Comparison of ENCODE assay signal across 29 cellular contexts in genomic region chr19:33727331-33728028, GRCh38.
DNase-seq lines count a peak whose midpoint lies in the region; ATAC-seq and TF ChIP-seq lines count a peak whose summit lies in the region.
"Had no signal": no experiment of that assay in that cellular context is flagged by ENCODE, and none has a peak within 500 bp of the region (broad histone marks: within the 10 kb centered on the region; RNA-seq: fewer than 3 reads in every experiment).

No MANE protein-coding gene starts in this region.

- H3K36me3 ChIP-seq in spleen = no peaks in the 10 kb centered on the region
- H3K36me3 ChIP-seq: esophagus squamous epithelium, neutrophil, uterus had no signal

- 82 to 87% (median 83%) methylated on average over 23 to 24 of the region's 24 CpGs for WGBS in spleen, 5 donors

- H3K27ac Mint-ChIP-seq in activated naive CD4-positive, alpha-beta T cell treated with anti-CD3 and anti-CD28 coated beads, Interleukin-2, amount 50 U/mL, for 72 hours = no peak overlapping the region
- no peak overlapping the region for H3K27ac Mint-ChIP-seq in activated CD4-positive, alpha-beta T cell treated with anti-CD3 and anti-CD28 coated beads, Interleukin-2, amount 10 ng/mL, durations not matched to agents 7 days and 5 days
- H3K27ac Mint-ChIP-seq: activated CD8-positive, alpha-beta T cell treated with anti-CD3 and anti-CD28 coated beads, Interleukin-2, amount 10 ng/mL, durations not matched to agents 7 days and 5 days; activated naive CD8-positive, alpha-beta T cell treated with anti-CD3 and anti-CD28 coated beads, Interleukin-2, amount 10 ng/mL, durations not matched to agents 7 days and 5 days; activated T-helper 2 cell treated with anti-CD3 and anti-CD28 coated beads, Interferon-gamma antibody, Interleukin-2, Interleukin-4, amounts not matched to agents 10 μg/mL and 5 μg/mL and 100 μg/mL, durations not matched to agents 14 hours and 24 hours and 36 hours had no signal

- H3K9me3 ChIP-seq in spleen = peaks cover 0 to 20% (median 10%) of the 10 kb centered on the region in 8 donors
- H3K9me3 ChIP-seq: esophagus squamous epithelium, neutrophil, testis, uterus had no signal

- no peak overlapping the region for H3K4me3 ChIP-seq in spleen
- H3K4me3 ChIP-seq: esophagus squamous epithelium, SK-N-MC, testis, uterus had no signal

- POLR2A ChIA-PET in activated CD4-positive, alpha-beta T cell treated with anti-CD3 and anti-CD28 coated beads, Interleukin-2, amount 10 ng/mL, durations not matched to agents 7 days and 5 days (lab: Charles Lee) = no interaction called here

- no peaks in the 10 kb centered on the region for H3K36me3 Mint-ChIP-seq in activated naive CD4-positive, alpha-beta T cell treated with anti-CD3 and anti-CD28 coated beads, Interleukin-2, amount 50 U/mL, for 72 hours
- H3K36me3 Mint-ChIP-seq in activated CD4-positive, alpha-beta T cell treated with anti-CD3 and anti-CD28 coated beads, Interleukin-2, amount 10 ng/mL, durations not matched to agents 7 days and 5 days (ENCODE audit: low read depth) = no peaks in the 10 kb centered on the region
- H3K36me3 Mint-ChIP-seq: activated naive CD8-positive, alpha-beta T cell treated with anti-CD3 and anti-CD28 coated beads, Interleukin-2, amount 10 ng/mL, durations not matched to agents 7 days and 5 days; CD4-positive, CD25-positive, alpha-beta regulatory T cell had no signal

- CTCF ChIA-PET in activated CD4-positive, alpha-beta T cell treated with anti-CD3 and anti-CD28 coated beads, Interleukin-2, amount 10 ng/mL, durations not matched to agents 7 days and 5 days (lab: Charles Lee) = no interaction called here

- H3K4me1 Mint-ChIP-seq in activated CD4-positive, alpha-beta T cell treated with anti-CD3 and anti-CD28 coated beads, Interleukin-2, amount 10 ng/mL, durations not matched to agents 7 days and 5 days = no peaks in the 10 kb centered on the region
- H3K4me1 Mint-ChIP-seq: activated naive CD8-positive, alpha-beta T cell treated with anti-CD3 and anti-CD28 coated beads, Interleukin-2, amount 10 ng/mL, durations not matched to agents 7 days and 5 days; CD4-positive, CD25-positive, alpha-beta regulatory T cell had no signal

- TF ChIP-seq POLR2A in spleen (IDR thresholded peaks at IDR 0.05) = no peak

- peaks cover 0 to 32% (median 0%) of the 10 kb centered on the region in 7 donors for H3K27me3 ChIP-seq in spleen (replicated peaks in 1 of 7)
- H3K27me3 ChIP-seq: neutrophil, testis, uterus had no signal

- no peak overlapping the region for H3K27ac ChIP-seq in spleen
- H3K27ac ChIP-seq: esophagus squamous epithelium, HL-60, neutrophil, RWPE1, SK-N-MC, testis, uterus had no signal

- TF ChIP-seq CTCF in spleen (IDR thresholded peaks at IDR 0.05 in 8 of 11, conservative IDR thresholded peaks at IDR 0.05 in 3 of 11) = no peak

- no peak for ATAC-seq in activated naive CD4-positive, alpha-beta T cell treated with anti-CD3 and anti-CD28 coated beads, Interleukin-2, amount 50 U/mL, for 72 hours
- ATAC-seq: activated CD8-positive, alpha-beta T cell treated with anti-CD3 and anti-CD28 coated beads, Interleukin-2, amount 10 ng/mL, durations not matched to agents 7 days and 5 days had no signal

- H3K4me1 ChIP-seq in spleen = no peaks in the 10 kb centered on the region
- H3K4me1 ChIP-seq: esophagus squamous epithelium, testis, uterus had no signal

- intact Hi-C loops in spleen (cut with DNase I; ENCODE audit: low total_unique reads) = no loop called here

- H3K4me3 Mint-ChIP-seq in activated CD4-positive, alpha-beta T cell treated with anti-CD3 and anti-CD28 coated beads, Interleukin-2, amount 10 ng/mL, durations not matched to agents 7 days and 5 days = no peak overlapping the region
- H3K4me3 Mint-ChIP-seq: activated CD8-positive, alpha-beta T cell treated with anti-CD3 and anti-CD28 coated beads, Interleukin-2, amount 10 ng/mL, durations not matched to agents 7 days and 5 days; activated naive CD8-positive, alpha-beta T cell treated with anti-CD3 and anti-CD28 coated beads, Interleukin-2, amount 10 ng/mL, durations not matched to agents 7 days and 5 days had no signal

- DNase-seq in NCI-H2171 treated with DMSO at 0.1 percent for 48 hours (lab: John Stamatoyannopoulos, UW) = peak; percentile 66
- no peak for DNase-seq in NCI-H2171 (lab: John Stamatoyannopoulos, UW)
- peak; percentile 37 for DNase-seq in NCI-H1694 treated with DMSO at 0.1 percent for 48 hours (lab: John Stamatoyannopoulos, UW)
- peak; percentile 50 for DNase-seq in cerebellum (ENCODE audit: low spot score)
- peak; percentile 43 for DNase-seq in spleen
- no peak for DNase-seq in activated naive CD4-positive, alpha-beta T cell treated with anti-CD3 and anti-CD28 coated beads, Interleukin-2, amount 50 U/mL, for 72 hours (ENCODE audit: low spot score in 2 of 2)
- no peak for DNase-seq in GM19238 (ENCODE audit: insufficient read length, low spot score)
- no peak for DNase-seq in activated CD4-positive, alpha-beta T cell treated with anti-CD3 and anti-CD28 coated beads, Interleukin-2, amount 10 ng/mL, durations not matched to agents 7 days and 5 days
- DNase-seq: activated CD4-positive, alpha-beta T cell treated with anti-CD3 and anti-CD28 coated beads for 1 hour; activated CD8-positive, alpha-beta T cell treated with anti-CD3 and anti-CD28 coated beads, Interleukin-2, amount 10 ng/mL, durations not matched to agents 7 days and 5 days; activated naive CD8-positive, alpha-beta T cell treated with anti-CD3 and anti-CD28 coated beads, Interleukin-2, amount 10 ng/mL, durations not matched to agents 7 days and 5 days; CD4-positive, CD25-positive, alpha-beta regulatory T cell; central memory CD4-positive, alpha-beta T cell; dermis blood vessel endothelial cell; esophagus squamous epithelium; HCEC 1CT; mesendoderm; MV-4-11; NCI-H1930; NCI-H82; stimulated activated naive CD4-positive, alpha-beta T cell treated with Interleukin-2 at 50 U/mL for 16 hours; T-helper 2 cell; testis; uterus had no signal

- H3K27me3 Mint-ChIP-seq in activated CD4-positive, alpha-beta T cell treated with anti-CD3 and anti-CD28 coated beads, Interleukin-2, amount 10 ng/mL, durations not matched to agents 7 days and 5 days = no peaks in the 10 kb centered on the region
- H3K27me3 Mint-ChIP-seq: activated naive CD8-positive, alpha-beta T cell treated with anti-CD3 and anti-CD28 coated beads, Interleukin-2, amount 10 ng/mL, durations not matched to agents 7 days and 5 days had no signal

- no peaks in the 10 kb centered on the region for H3K9me3 Mint-ChIP-seq in activated naive CD4-positive, alpha-beta T cell treated with anti-CD3 and anti-CD28 coated beads, Interleukin-2, amount 50 U/mL, for 72 hours
- H3K9me3 Mint-ChIP-seq in activated CD4-positive, alpha-beta T cell treated with anti-CD3 and anti-CD28 coated beads, Interleukin-2, amount 10 ng/mL, durations not matched to agents 7 days and 5 days = peaks cover under 1% of the 10 kb centered on the region
- H3K9me3 Mint-ChIP-seq: activated T-helper 2 cell treated with anti-CD3 and anti-CD28 coated beads, Interferon-gamma antibody, Interleukin-2, Interleukin-4, amounts not matched to agents 10 μg/mL and 5 μg/mL and 100 μg/mL, durations not matched to agents 14 hours and 24 hours and 36 hours had no signal

Comparison
In these comparisons a context has a peak if more than half of its experiments do, and no peak if none do; other contexts are left out.
1. DNase-seq: peak in NCI-H2171 treated with DMSO at 0.1 percent for 48 hours (single experiment), NCI-H1694 treated with DMSO at 0.1 percent for 48 hours (single experiment), cerebellum (single experiment) and spleen (single experiment); none in NCI-H2171 (single experiment), activated naive CD4-positive, alpha-beta T cell treated with anti-CD3 and anti-CD28 coated beads, Interleukin-2, amount 50 U/mL, for 72 hours (0 of 2), GM19238 (single experiment) and activated CD4-positive, alpha-beta T cell treated with anti-CD3 and anti-CD28 coated beads, Interleukin-2, amount 10 ng/mL, durations not matched to agents 7 days and 5 days (single experiment).